Comparison of ENCODE assay signal across 26 cellular contexts in the genomic region with DNA sequence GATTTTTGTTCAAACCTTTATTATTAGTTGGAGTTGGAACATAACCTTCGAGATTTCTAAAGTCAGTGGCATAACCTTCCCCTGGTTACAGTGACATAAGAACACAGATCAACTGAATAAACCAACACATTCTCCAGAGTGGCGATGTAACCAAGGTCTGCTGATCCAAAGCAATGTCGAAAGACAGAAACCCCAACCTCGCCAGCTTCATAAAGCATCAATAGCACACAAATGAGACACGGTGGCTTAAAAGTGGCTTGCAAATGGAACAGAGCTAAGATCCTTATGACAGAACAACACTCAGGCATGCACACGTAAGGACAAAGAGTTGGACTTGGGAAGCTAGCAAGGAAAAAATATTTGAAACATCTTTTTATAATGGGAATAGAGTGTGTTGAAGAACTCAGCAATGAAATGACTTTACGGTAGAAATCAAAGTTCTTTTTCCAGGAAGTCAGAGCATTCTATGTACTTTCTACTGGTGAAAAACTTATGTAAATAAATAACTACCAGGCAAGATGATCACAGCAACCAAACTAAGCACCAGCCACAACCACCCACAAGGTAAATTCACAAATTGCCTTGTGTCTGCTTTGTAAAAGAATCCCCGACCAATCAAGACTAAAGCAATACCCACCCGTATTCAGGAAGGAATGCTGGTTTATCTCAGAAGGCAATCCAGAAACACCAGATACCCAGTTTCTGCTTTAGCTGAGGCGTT.
DNase-seq lines count a peak whose midpoint lies in the region; ATAC-seq and TF ChIP-seq lines count a peak whose summit lies in the region.
"Had no signal": no experiment of that assay in that cellular context is flagged by ENCODE, and none has a peak within 500 bp of the region (broad histone marks: within the 10 kb centered on the region; RNA-seq: fewer than 3 reads in every experiment).

No MANE protein-coding gene starts in this region.

- peak overlapping the region; percentile 46 for H3K27ac Mint-ChIP-seq in glutamatergic neuron (ENCODE audit: unreplicated experiment)
- no peak overlapping the region for H3K27ac Mint-ChIP-seq in activated naive CD4-positive, alpha-beta T cell treated with anti-CD3 and anti-CD28 coated beads for 36 hours
- H3K27ac Mint-ChIP-seq: endodermal cell; stimulated activated naive CD8-positive, alpha-beta T cell treated with anti-CD3 and anti-CD28 coated beads, Interleukin-15, Interleukin-2, amounts not matched to agents 100 ng/mL and 50 ng/mL, for 24 hours had no signal

- intact Hi-C loops in activated naive CD4-positive, alpha-beta T cell treated with anti-CD3 and anti-CD28 coated beads for 36 hours (cut with micrococcal nuclease): no loop called here

- peak overlapping the region; percentile 38 for H2AFZ ChIP-seq in smooth muscle cell (ENCODE audit: low read depth)

- CTCF ChIA-PET in activated naive CD4-positive, alpha-beta T cell treated with anti-CD3 and anti-CD28 coated beads for 36 hours (lab: Charles Lee): no interaction called here

- no peak overlapping the region for H2AK5ac ChIP-seq in mesendoderm (ENCODE audit: low read length)

- DNase-seq in MG63 (no peak), glutamatergic neuron (no peak), mesendoderm (peak; percentile 78), smooth muscle cell (lab: John Stamatoyannopoulos, UW; ENCODE audit: unreplicated experiment) (no peak), NCI-H2081 treated with DMSO at 0.1 percent for 48 hours (lab: John Stamatoyannopoulos, UW) (no peak)
- DNase-seq in activated naive CD4-positive, alpha-beta T cell treated with anti-CD3 and anti-CD28 coated beads for 36 hours: no peak
- DNase-seq: activated CD4-positive, alpha-beta T cell treated with anti-CD3 and anti-CD28 coated beads, Interleukin-2, amount 50 U/mL, for 4 hours; activated CD8-positive, alpha-beta memory T cell treated with anti-CD3 and anti-CD28 coated beads, Interleukin-2, amount 50 U/mL, for 48 hours; brain microvascular endothelial cell; endodermal cell; esophagus squamous epithelium; GOT3; IMR-90; NCI-H1436; NCI-H2171; NCI-H69; retina; SK-N-SH; stimulated activated CD4-positive, alpha-beta T cell treated with anti-CD3 and anti-CD28 coated beads, Interleukin-12 subunit alpha, Interleukin-12 subunit beta, amount 100 ng/mL, for 4 hours; WERI-Rb-1 had no signal

- H3K27me3 ChIP-seq in MG63 (no peaks in the 10 kb centered on the region), mesendoderm (ENCODE audit: insufficient read depth, low read length, poor library complexity) (no peaks in the 10 kb centered on the region), smooth muscle cell (ENCODE audit: low read depth) (no peaks in the 10 kb centered on the region)
- H3K27me3 ChIP-seq: brain microvascular endothelial cell, esophagus squamous epithelium, tibial nerve had no signal

- WGBS in mesendoderm (ENCODE audit: extremely low coverage, insufficient coverage, low lambda C conversion rate): no CpG with 5 or more reads among the region's 10 CpGs
- WGBS in smooth muscle cell (ENCODE audit: low lambda C conversion rate): 37% methylated on average over 10 of the region's 10 CpGs

- TF ChIP-seq CTCF in glutamatergic neuron (IDR thresholded peaks at IDR 0.05; ENCODE audit: partially characterized antibody, unreplicated experiment) (no peak), smooth muscle cell (IDR thresholded peaks at IDR 0.05; ENCODE audit: borderline replicate concordance, insufficient read depth, poor library complexity, severe bottlenecking) (no peak)

- H3K4ac ChIP-seq in mesendoderm (ENCODE audit: low read depth, low read length): peak overlapping the region; percentile 86

- peaks cover 46% of the 10 kb centered on the region for H4K20me1 ChIP-seq in smooth muscle cell (ENCODE audit: low read depth)

- H3K4me1 ChIP-seq in mesendoderm (ENCODE audit: control insufficient read depth, low read depth, low read length) (peaks cover 8% of the 10 kb centered on the region), smooth muscle cell (ENCODE audit: low read depth) (peaks cover 22% of the 10 kb centered on the region)

- H2BK15ac ChIP-seq in mesendoderm (replicated peaks; ENCODE audit: low read depth): peak overlapping the region; percentile 60

- H3K4me1 Mint-ChIP-seq in glutamatergic neuron (ENCODE audit: low read depth, unreplicated experiment): peaks cover 23% of the 10 kb centered on the region
- no peaks in the 10 kb centered on the region for H3K4me1 Mint-ChIP-seq in activated naive CD4-positive, alpha-beta T cell treated with anti-CD3 and anti-CD28 coated beads for 36 hours (ENCODE audit: low read depth)

- no peak overlapping the region for H4K5ac ChIP-seq in mesendoderm (ENCODE audit: low read length)

- H3K9ac ChIP-seq in mesendoderm (ENCODE audit: low read length) (no peak overlapping the region), smooth muscle cell (ENCODE audit: low read depth) (no peak overlapping the region)
- H3K9ac ChIP-seq: SK-N-SH had no signal

- no peak overlapping the region for H4K8ac ChIP-seq in mesendoderm (ENCODE audit: low read depth, low read length)

- peak overlapping the region; percentile 5 for H3K4me3 ChIP-seq in MG63
- H3K4me3 ChIP-seq in mesendoderm (ENCODE audit: low read length): no peak overlapping the region
- peak overlapping the region; percentile 24 for H3K4me3 ChIP-seq in smooth muscle cell
- H3K4me3 ChIP-seq: coronary artery, esophagus squamous epithelium, tibial nerve had no signal

- H3K79me2 ChIP-seq in mesendoderm (ENCODE audit: control insufficient read depth, insufficient read depth, low read length) (peaks cover 32% of the 10 kb centered on the region), smooth muscle cell (ENCODE audit: low read depth) (peaks cover 53% of the 10 kb centered on the region)

- H3K4me2 ChIP-seq in mesendoderm (ENCODE audit: low read length) (no peak overlapping the region), smooth muscle cell (peak overlapping the region; percentile 65)
- H3K4me2 ChIP-seq: SK-N-SH had no signal

- no peaks in the 10 kb centered on the region for H3K27me3 Mint-ChIP-seq in glutamatergic neuron (ENCODE audit: unreplicated experiment)
- H3K27me3 Mint-ChIP-seq in activated naive CD4-positive, alpha-beta T cell treated with anti-CD3 and anti-CD28 coated beads for 36 hours (ENCODE audit: low read depth): peaks cover 6% of the 10 kb centered on the region

- no peak overlapping the region for H2BK5ac ChIP-seq in mesendoderm (ENCODE audit: low read length)

- H3K23ac ChIP-seq in mesendoderm (ENCODE audit: low read length): no peak overlapping the region

- H3K18ac ChIP-seq in mesendoderm (ENCODE audit: low read length): peak overlapping the region; percentile 45

- H3K9me3 Mint-ChIP-seq in glutamatergic neuron (ENCODE audit: unreplicated experiment): peaks cover 6% of the 10 kb centered on the region
- no peaks in the 10 kb centered on the region for H3K9me3 Mint-ChIP-seq in activated naive CD4-positive, alpha-beta T cell treated with anti-CD3 and anti-CD28 coated beads for 36 hours
- H3K9me3 Mint-ChIP-seq: endodermal cell; stimulated activated naive CD8-positive, alpha-beta T cell treated with anti-CD3 and anti-CD28 coated beads, Interleukin-15, Interleukin-2, amounts not matched to agents 100 ng/mL and 50 ng/mL, for 24 hours had no signal

- no peak overlapping the region for H3K27ac ChIP-seq in mesendoderm (ENCODE audit: low read depth, low read length)
- H3K27ac ChIP-seq in smooth muscle cell (ENCODE audit: low read depth): peak overlapping the region; percentile 77
- H3K27ac ChIP-seq: brain microvascular endothelial cell, C4-2B, coronary artery, esophagus squamous epithelium, RWPE1, tibial nerve, WERI-Rb-1 had no signal

- H3K36me3 Mint-ChIP-seq in glutamatergic neuron (ENCODE audit: unreplicated experiment): peaks cover 5% of the 10 kb centered on the region
- no peaks in the 10 kb centered on the region for H3K36me3 Mint-ChIP-seq in activated naive CD4-positive, alpha-beta T cell treated with anti-CD3 and anti-CD28 coated beads for 36 hours (ENCODE audit: low read depth)

- H3K9me3 ChIP-seq in MG63 (no peaks in the 10 kb centered on the region), smooth muscle cell (replicated peaks; ENCODE audit: low read depth) (no peaks in the 10 kb centered on the region)
- H3K9me3 ChIP-seq: esophagus squamous epithelium, SK-N-SH, tibial nerve had no signal

- H3K36me3 ChIP-seq in MG63 (no peaks in the 10 kb centered on the region), mesendoderm (ENCODE audit: control insufficient read depth, insufficient read depth, low read length) (no peaks in the 10 kb centered on the region), smooth muscle cell (ENCODE audit: low read depth) (no peaks in the 10 kb centered on the region)
- H3K36me3 ChIP-seq: brain microvascular endothelial cell, esophagus squamous epithelium, tibial nerve, WERI-Rb-1 had no signal

- H3F3A ChIP-seq in smooth muscle cell (ENCODE audit: low read depth): peaks cover 7% of the 10 kb centered on the region

- no peak overlapping the region for H3K4me3 Mint-ChIP-seq in glutamatergic neuron (ENCODE audit: unreplicated experiment)
- no peak overlapping the region for H3K4me3 Mint-ChIP-seq in activated naive CD4-positive, alpha-beta T cell treated with anti-CD3 and anti-CD28 coated beads for 36 hours
- H3K4me3 Mint-ChIP-seq: endodermal cell; stimulated activated naive CD8-positive, alpha-beta T cell treated with anti-CD3 and anti-CD28 coated beads, Interleukin-15, Interleukin-2, amounts not matched to agents 100 ng/mL and 50 ng/mL, for 24 hours had no signal

- H3K56ac ChIP-seq in mesendoderm (ENCODE audit: low read length): no peak overlapping the region

- peaks cover 10% of the 10 kb centered on the region for H3K79me1 ChIP-seq in mesendoderm (ENCODE audit: low read length)

- no peak for ATAC-seq in GM18858 (IDR thresholded peaks at IDR 0.05; ENCODE audit: unreplicated experiment)

- no peak overlapping the region for H2BK120ac ChIP-seq in mesendoderm (ENCODE audit: low read depth, low read length)
